ENCODE assay signal across 12 cellular contexts in the genomic region with DNA sequence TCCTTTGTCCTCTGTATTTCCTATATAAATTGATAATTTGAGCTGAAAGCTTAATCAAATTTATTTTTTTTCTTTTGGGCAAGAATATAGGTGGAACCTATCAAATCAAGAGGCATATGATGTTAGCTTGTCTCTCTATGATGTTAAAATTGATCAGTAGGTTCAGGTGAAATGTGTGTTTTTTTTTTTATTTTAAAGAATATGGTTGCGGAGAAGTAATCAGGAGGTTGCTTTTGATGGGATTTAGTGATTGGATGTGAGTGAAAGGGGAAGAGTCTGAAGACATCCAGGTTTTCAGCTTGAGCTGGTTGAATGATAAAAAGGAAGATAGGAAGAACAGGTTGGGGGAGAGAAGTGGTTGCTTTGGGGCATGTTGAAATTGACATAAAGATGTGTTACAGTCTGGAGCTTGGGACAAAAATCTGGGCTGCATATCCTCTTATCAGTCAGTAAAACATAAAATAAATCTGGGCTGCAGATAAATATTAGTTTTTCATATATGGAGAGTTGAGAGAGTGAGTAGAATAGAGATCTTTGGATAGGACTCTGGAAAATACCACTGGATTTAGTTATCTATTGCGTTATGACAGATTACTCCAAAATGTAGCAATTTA. TPM values are rescaled to one million over a fixed set of nuclear protein-coding genes. Genes with fewer than 3 reads are reported as not detected.
A peak's percentile ranks its signal among the peaks of the same experiment; 100 is the strongest.
DNase-seq lines count a peak whose midpoint lies in the region; ATAC-seq and TF ChIP-seq lines count a peak whose summit lies in the region.
"Had no signal": no experiment of that assay in that cellular context is flagged by ENCODE, and none has a peak within 500 bp of the region (broad histone marks: within the 10 kb centered on the region; RNA-seq: fewer than 3 reads in every experiment).

No MANE protein-coding gene starts in this region.

- TF ChIP-seq POLR2A in IMR-90 (IDR thresholded peaks at IDR 0.05; ENCODE audit: low read depth, low read length), result no peak
- no peak for TF ChIP-seq POLR2A in sigmoid colon (IDR thresholded peaks at IDR 0.05)

- no TSS peak for BruUV-seq in IMR-90 (replicated peaks; lab: Mats Ljungman, UMichigan)

- peak overlapping the region; percentile 24; the same call in 1 of the 2 replicates for H3K14ac ChIP-seq in IMR-90 (replicated peaks; ENCODE audit: low read depth, low read length)

- H3K9ac ChIP-seq in BLaER1 treated with 17β-estradiol and CSF1 and Interleukin-3, amounts not matched to agents 10 nM and 100 nM, result no peak overlapping the region
- H3K9ac ChIP-seq in IMR-90 (ENCODE audit: low read depth, low read length), result no peak overlapping the region

- H3K4ac ChIP-seq in IMR-90 (ENCODE audit: low read depth, low read length), result no peak overlapping the region

- peaks cover 24 to 66% (median 46%) of the 10 kb centered on the region in 10 experiments for H3K4me1 ChIP-seq in BLaER1 treated with 17β-estradiol and CSF1 and Interleukin-3, amounts not matched to agents 10 nM and 100 nM
- H3K4me1 ChIP-seq in IMR-90 (ENCODE audit: control insufficient read depth, insufficient read depth, low read length), result peaks cover 7% of the 10 kb centered on the region
- H3K4me1 ChIP-seq in sigmoid colon, result peaks cover 0 to 78% (median 65%) of the 10 kb centered on the region in 4 donors

- no peak for TF ChIP-seq EP300 in sigmoid colon (IDR thresholded peaks at IDR 0.05)

- H3K4me2 ChIP-seq in BLaER1 treated with 17β-estradiol and CSF1 and Interleukin-3, amounts not matched to agents 10 nM and 100 nM, result peak overlapping the region in 9 of 11 experiments; percentile 12 to 64 (median 43); a peak in 14 of 22 replicates
- H3K4me2 ChIP-seq in IMR-90 (ENCODE audit: low read depth, low read length), result no peak overlapping the region

- peaks cover 0 to 16% (median 0%) of the 10 kb centered on the region in 11 experiments; a peak in 2 of 22 replicates for H4K20me1 ChIP-seq in BLaER1 treated with 17β-estradiol and CSF1 and Interleukin-3, amounts not matched to agents 10 nM and 100 nM
- peaks cover 17% of the 10 kb centered on the region; the same call in 1 of the 2 replicates for H4K20me1 ChIP-seq in IMR-90 (ENCODE audit: insufficient read depth, low read length)

- H3K79me1 ChIP-seq in IMR-90 (ENCODE audit: low read depth in 1 of 2, low read length in 2 of 2), result peaks cover 36 to 76% of the 10 kb centered on the region in 2 experiments

- H4K91ac ChIP-seq in IMR-90 (ENCODE audit: insufficient read depth, low read depth, low read length), result no peak overlapping the region

- CTCF ChIA-PET in IMR-90 (lab: Yijun Ruan, JAX), result interaction anchor here (0.6 kb wide), 2 partner anchors 84 to 174 kb away, joined by 4 to 5 read pairs; no protein-coding TSS in a partner anchor

- H2BK20ac ChIP-seq in IMR-90 (ENCODE audit: low read depth, low read length), result no peak overlapping the region

- no peak for ATAC-seq in IMR-90 (ENCODE audit: low read depth)

- dilution Hi-C loops in IMR-90 (cut with HindIII; ENCODE audit: low sequenced_read_pairs, unreplicated experiment), result no loop called here

- no peak overlapping the region for H3K56ac ChIP-seq in IMR-90 (ENCODE audit: extremely low read depth, insufficient read depth, low read length)

- H3K9me1 ChIP-seq in IMR-90 (ENCODE audit: insufficient read depth, low read length), result peaks cover 10% of the 10 kb centered on the region

- intact Hi-C loops in IMR-90 (cut with micrococcal nuclease), result no loop called here
- intact Hi-C loops in sigmoid colon (cut with DNase I), result loop anchor here (2.0 kb wide), 1 partner anchor 147 kb away; no protein-coding TSS in a partner anchor

- no peak overlapping the region for H4K8ac ChIP-seq in IMR-90 (ENCODE audit: low read depth in 2 of 2, low read length in 2 of 2)

- in situ Hi-C loops in IMR-90 (cut with MboI; ENCODE audit: low sequenced_read_pairs), result no loop called here

- no peak for TF ChIP-seq RAD21 in IMR-90 (IDR thresholded peaks at IDR 0.05; ENCODE audit: low read length)

- H2BK15ac ChIP-seq in IMR-90 (ENCODE audit: low read depth, low read length), result no peak overlapping the region

- H3K9me3 ChIP-seq in BLaER1 treated with 17β-estradiol and CSF1 and Interleukin-3, amounts not matched to agents 10 nM and 100 nM (replicated peaks in 1 of 11), result no peaks in the 10 kb centered on the region
- H3K9me3 ChIP-seq in IMR-90 (ENCODE audit: control insufficient read depth, insufficient read depth, low read length) (no peaks in the 10 kb centered on the region), sigmoid colon (no peaks in the 10 kb centered on the region)
- H3K9me3 ChIP-seq: pancreas had no signal

- peaks cover 2% of the 10 kb centered on the region for H3K9me3 Mint-ChIP-seq in glutamatergic neuron (ENCODE audit: unreplicated experiment)

- no peak overlapping the region for H3K4me3 ChIP-seq in BLaER1 treated with 17β-estradiol and CSF1 and Interleukin-3, amounts not matched to agents 10 nM and 100 nM
- H3K4me3 ChIP-seq in IMR-90 (ENCODE audit: insufficient read depth, low read depth, low read length) (no peak overlapping the region), coronary artery (peak overlapping the region; percentile 16), sigmoid colon (no peak overlapping the region)
- H3K4me3 ChIP-seq: cardiac muscle cell, pancreas had no signal

- H3K27ac ChIP-seq in BLaER1 treated with 17β-estradiol and CSF1 and Interleukin-3, amounts not matched to agents 10 nM and 100 nM, result peak overlapping the region in 1 of 11 experiments; percentile 4; a peak in 1 of 22 replicates
- H3K27ac ChIP-seq in IMR-90 (ENCODE audit: insufficient read depth, low read length), result no peak overlapping the region
- H3K27ac ChIP-seq in coronary artery, result peak overlapping the region; percentile 58 to 83
- peak overlapping the region; percentile 32 to 62 (median 53) for H3K27ac ChIP-seq in sigmoid colon
- H3K27ac ChIP-seq: cardiac muscle cell, pancreas had no signal

- H3K27ac Mint-ChIP-seq in glutamatergic neuron (ENCODE audit: unreplicated experiment), result no peak overlapping the region

- H3K4me1 Mint-ChIP-seq in glutamatergic neuron (ENCODE audit: low read depth, unreplicated experiment), result peaks cover 4% of the 10 kb centered on the region

- no peak for TF ChIP-seq CTCF in IMR-90 (conservative IDR thresholded peaks at IDR 0.05; ENCODE audit: low read depth, low read length)
- no peak for TF ChIP-seq CTCF in coronary artery (IDR thresholded peaks at IDR 0.05)
- no peak for TF ChIP-seq CTCF in sigmoid colon (IDR thresholded peaks at IDR 0.05)
- TF ChIP-seq CTCF in glutamatergic neuron (IDR thresholded peaks at IDR 0.05; ENCODE audit: partially characterized antibody, unreplicated experiment), result no peak

- no peaks in the 10 kb centered on the region for H3K36me3 ChIP-seq in BLaER1 treated with 17β-estradiol and CSF1 and Interleukin-3, amounts not matched to agents 10 nM and 100 nM
- no peaks in the 10 kb centered on the region for H3K36me3 ChIP-seq in IMR-90 (ENCODE audit: control insufficient read depth, insufficient read depth, low read length)
- no peaks in the 10 kb centered on the region for H3K36me3 ChIP-seq in sigmoid colon
- H3K36me3 ChIP-seq: cardiac muscle cell, pancreas had no signal

- H3K27me3 ChIP-seq in BLaER1 treated with 17β-estradiol and CSF1 and Interleukin-3, amounts not matched to agents 10 nM and 100 nM, result no peaks in the 10 kb centered on the region
- H3K27me3 ChIP-seq in IMR-90 (ENCODE audit: control insufficient read depth, insufficient read depth, low read length) (no peaks in the 10 kb centered on the region), sigmoid colon (no peaks in the 10 kb centered on the region)
- H3K27me3 ChIP-seq: cardiac muscle cell, pancreas had no signal

- H2AFZ ChIP-seq in IMR-90 (replicated peaks; ENCODE audit: low read length, poor library complexity), result no peak overlapping the region

- POLR2A ChIA-PET in IMR-90 (lab: Charles Lee; ENCODE audit: unreplicated experiment), result no interaction called here

- peaks cover 6% of the 10 kb centered on the region for H3K27me3 Mint-ChIP-seq in glutamatergic neuron (ENCODE audit: unreplicated experiment)

- H3K18ac ChIP-seq in IMR-90 (ENCODE audit: low read depth, low read length), result no peak overlapping the region

- 100% methylated on average over 1 of the region's 2 CpGs for WGBS in IMR-90 (ENCODE audit: extremely low coverage in 2 of 2, insufficient read length in 1 of 2), 2 experiments
- 91% methylated on average over 2 of the region's 2 CpGs for WGBS in sigmoid colon, 2 donors

- H3K23ac ChIP-seq in IMR-90 (ENCODE audit: low read depth, low read length), result no peak overlapping the region

- H2AK5ac ChIP-seq in IMR-90 (ENCODE audit: low read depth, low read length), result no peak overlapping the region

- no peak for DNase-seq in IMR-90
- no peak for DNase-seq in coronary artery (ENCODE audit: low spot score)
- no peak for DNase-seq in sigmoid colon
- DNase-seq in stimulated activated naive CD4-positive, alpha-beta T cell (lab: John Stamatoyannopoulos, UW), result no peak
- DNase-seq in glutamatergic neuron, result no peak
- no peak for DNase-seq in pons (ENCODE audit: low spot score)
- DNase-seq in hippocampal formation (lab: John Stamatoyannopoulos, UW), result no peak
- DNase-seq: activated CD8-positive, alpha-beta memory T cell treated with anti-CD3 and anti-CD28 coated beads, Interleukin-2, amount 50 U/mL, for 48 hours; activated naive CD4-positive, alpha-beta T cell treated with anti-CD3 and anti-CD28 coated beads, Interleukin-2, amount 50 U/mL, for 16 hours had no signal

- no peak overlapping the region for H2BK120ac ChIP-seq in IMR-90 (ENCODE audit: low read depth, low read length)

- no peak overlapping the region for H3K4me3 Mint-ChIP-seq in glutamatergic neuron (ENCODE audit: unreplicated experiment)

- H3K36me3 Mint-ChIP-seq in glutamatergic neuron (ENCODE audit: unreplicated experiment), result no peaks in the 10 kb centered on the region

- H2BK5ac ChIP-seq in IMR-90 (ENCODE audit: low read depth, low read length, poor library complexity, severe bottlenecking), result no peak overlapping the region

- H2AK9ac ChIP-seq in IMR-90 (replicated peaks; ENCODE audit: low read depth, low read length, poor library complexity), result no peak overlapping the region

- H4K5ac ChIP-seq in IMR-90 (ENCODE audit: low read depth, low read length), result no peak overlapping the region

TF ChIP-seq in IMR-90, 13 proteins besides CTCF, POLR2A, EP300 and RAD21:
- TF ChIP-seq MAFK (IDR thresholded peaks at IDR 0.05; ENCODE audit: low read depth, low read length) (no peak), RFX5 (IDR thresholded peaks at IDR 0.05; ENCODE audit: low read depth, low read length) (no peak), CEBPB (IDR thresholded peaks at IDR 0.05; ENCODE audit: low read depth, low read length) (peak; percentile 19; the same call in 1 of the 2 replicates)
TF ChIP-seq in IMR-90: peak in this region for 1.

RNA-seq across cellular contexts. Expression of gene OSBPL9, which starts 5.1 kb away (rescaled TPM):
- total RNA-seq in IMR-90 (2012; rRNA removed) (98.9 and 127 TPM in 2 replicates), sigmoid colon (10 to 100 TPM; 49.7 to 81.5 (median 71.9) TPM), glutamatergic neuron (ENCODE audit: unreplicated experiment) (84.6 TPM)
- polyA plus RNA-seq in IMR-90 (2012; rRNA removed) (38.1 and 51.4 TPM in 2 replicates), sigmoid colon (10 to 100 TPM; 31.8 to 34.9 (median 32.2) TPM)
- polyA plus RNA-seq in IMR-90 (2012; cell fraction: cytosol; rRNA removed), result 11.8 and 14.9 TPM in 2 replicates
- polyA plus RNA-seq in IMR-90 (2012; cell fraction: nucleus; rRNA removed; ENCODE audit: low replicate concordance), result 15.3 and 74.5 TPM in 2 replicates
